In genomic region chr3:27591321-27591711, GRCh38 we compare ENCODE assay signal across 9 cellular contexts.
DNase-seq lines count a peak whose midpoint lies in the region; ATAC-seq and TF ChIP-seq lines count a peak whose summit lies in the region.
"Had no signal": no experiment of that assay in that cellular context is flagged by ENCODE, and none has a peak within 500 bp of the region (broad histone marks: within the 10 kb centered on the region; RNA-seq: fewer than 3 reads in every experiment).

No MANE protein-coding gene starts in this region.

- no peaks in the 10 kb centered on the region for H3K27me3 ChIP-seq in muscle layer of colon (ENCODE audit: control insufficient read depth in 1 of 2, insufficient read depth in 2 of 2, low read length in 2 of 2)
- H3K27me3 ChIP-seq in uterus, result no peaks in the 10 kb centered on the region

- peak overlapping the region; percentile 23 to 52 for H3K27ac Mint-ChIP-seq in activated naive CD4-positive, alpha-beta T cell treated with anti-CD3 and anti-CD28 coated beads, Interleukin-2, amount 50 U/mL, for 72 hours

- H3K36me3 Mint-ChIP-seq in activated naive CD4-positive, alpha-beta T cell treated with anti-CD3 and anti-CD28 coated beads, Interleukin-2, amount 50 U/mL, for 72 hours, result no peaks in the 10 kb centered on the region

- H3K9me3 Mint-ChIP-seq in activated naive CD4-positive, alpha-beta T cell treated with anti-CD3 and anti-CD28 coated beads, Interleukin-2, amount 50 U/mL, for 72 hours, result peaks cover 4 to 5% of the 10 kb centered on the region in 2 donors

- H3K9ac ChIP-seq in muscle layer of colon (ENCODE audit: low read length), result no peak overlapping the region

- no peak for TF ChIP-seq POLR2A in uterus (IDR thresholded peaks at IDR 0.05)

- H3K27ac ChIP-seq in caudate nucleus (ENCODE audit: low read depth, low read length), result peak overlapping the region; percentile 72
- H3K27ac ChIP-seq in muscle layer of colon (ENCODE audit: low read depth, low read length), result peak overlapping the region; percentile 6
- H3K27ac ChIP-seq in uterus, result peak overlapping the region; percentile 70 to 78

- no peak for TF ChIP-seq CTCF in uterus (IDR thresholded peaks at IDR 0.05)

- H3K9me3 ChIP-seq in muscle layer of colon (ENCODE audit: low read length) (no peaks in the 10 kb centered on the region), uterus (no peaks in the 10 kb centered on the region)

- peaks cover 36% of the 10 kb centered on the region for H3K4me1 ChIP-seq in muscle layer of colon (ENCODE audit: insufficient read depth, low read length)
- peaks cover 0 to 13% of the 10 kb centered on the region in 2 donors for H3K4me1 ChIP-seq in uterus

- H3K36me3 ChIP-seq in muscle layer of colon (ENCODE audit: insufficient read depth, low read length) (no peaks in the 10 kb centered on the region), uterus (no peaks in the 10 kb centered on the region)

- ATAC-seq in activated naive CD4-positive, alpha-beta T cell treated with anti-CD3 and anti-CD28 coated beads, Interleukin-2, amount 50 U/mL, for 72 hours, result no peak
- no peak for ATAC-seq in GM19395 (IDR thresholded peaks at IDR 0.05; ENCODE audit: unreplicated experiment)

- intact Hi-C loops in uterus (cut with DNase I; ENCODE audit: low total_unique reads), result no loop called here

- H3K4me3 ChIP-seq in muscle layer of colon (ENCODE audit: low read depth in 1 of 2, low read length in 2 of 2), result peak overlapping the region in 1 of 2 donors; percentile 6
- no peak overlapping the region for H3K4me3 ChIP-seq in uterus

- DNase-seq in activated naive CD4-positive, alpha-beta T cell treated with anti-CD3 and anti-CD28 coated beads, Interleukin-2, amount 50 U/mL, for 72 hours (ENCODE audit: low spot score in 2 of 2), result no peak
- no peak for DNase-seq in activated naive CD4-positive, alpha-beta T cell (lab: John Stamatoyannopoulos, UW)
- no peak for DNase-seq in caudate nucleus (lab: John Stamatoyannopoulos, UW)
- DNase-seq in uterus, result no peak
- DNase-seq in activated effector memory CD4-positive, alpha-beta T cell treated with Interleukin-2 at 50 U/mL for 16 hours, result no peak
- no peak for DNase-seq in NCI-H345 (lab: John Stamatoyannopoulos, UW)
- DNase-seq: activated gamma-delta T cell treated with Interleukin-2 at 50 U/mL for 16 hours had no signal

Comparison
In these comparisons a context has a peak if more than half of its experiments do, and no peak if none do; other contexts are left out.
1. H3K27ac ChIP-seq: peak in every context shown above with its lines; median percentile 74 in uterus; 72 in caudate nucleus; 6 in muscle layer of colon.